ENCODE assay signal across 8 cellular contexts in genomic region chr6:117906905-117907599, GRCh38. TPM values are rescaled to one million over a fixed set of nuclear protein-coding genes. Genes with fewer than 3 reads are reported as not detected.
DNase-seq lines count a peak whose midpoint lies in the region; ATAC-seq and TF ChIP-seq lines count a peak whose summit lies in the region.

SLC35F1 (plus strand) TSS chr6:117907264.

- H3K36me3 ChIP-seq in CD4-positive, CD25-positive, alpha-beta regulatory T cell (ENCODE audit: control insufficient read depth, insufficient read depth, low read length), result no peaks in the 10 kb centered on the region
- H3K36me3 ChIP-seq in mammary epithelial cell (ENCODE audit: insufficient read depth, low read length), result no peaks in the 10 kb centered on the region

- H4K20me1 ChIP-seq in mammary epithelial cell (ENCODE audit: insufficient read depth, low read length), result no peaks in the 10 kb centered on the region

- H3K9me3 Mint-ChIP-seq in CD4-positive, CD25-positive, alpha-beta regulatory T cell, result peaks cover 0 to 1% (median 0%) of the 10 kb centered on the region in 7 donors

- peaks cover 36% of the 10 kb centered on the region for H3K27me3 ChIP-seq in CD4-positive, CD25-positive, alpha-beta regulatory T cell (ENCODE audit: control insufficient read depth, insufficient read depth, low read length)
- peaks cover 21% of the 10 kb centered on the region for H3K27me3 ChIP-seq in mammary epithelial cell (ENCODE audit: insufficient read depth, low read length)

- H3K4me1 ChIP-seq in CD4-positive, CD25-positive, alpha-beta regulatory T cell (ENCODE audit: control insufficient read depth, insufficient read depth, low read length, poor library complexity, severe bottlenecking), result peaks cover 12% of the 10 kb centered on the region
- no peaks in the 10 kb centered on the region for H3K4me1 ChIP-seq in mammary epithelial cell (ENCODE audit: insufficient read depth, low read length)

- BruUV-seq in mammary epithelial cell (replicated peaks; lab: Mats Ljungman, UMichigan), result no TSS peak

- peaks cover 5% of the 10 kb centered on the region for H3K36me3 Mint-ChIP-seq in CD4-positive, CD25-positive, alpha-beta regulatory T cell

- in situ Hi-C loops in mammary epithelial cell (cut with MboI; ENCODE audit: low sequenced_read_pairs in 2 of 2), result no loop called here

- no peak within 1 kb of the TSS for H3K4me3 ChIP-seq in CD4-positive, CD25-positive, alpha-beta regulatory T cell (ENCODE audit: low read depth, low read length)
- H3K4me3 ChIP-seq in mammary epithelial cell (replicated peaks in 1 of 3; ENCODE audit: insufficient read depth in 1 of 3, low read depth in 2 of 3, low read length in 3 of 3), result peak within 1 kb of the TSS in 1 of 3 experiments; percentile 30

- WGBS in mammary epithelial cell (ENCODE audit: low coverage, missing lambda C conversion rate), result 4% methylated on average over 13 of the region's 88 CpGs

- intact Hi-C loops in mammary epithelial cell (cut with micrococcal nuclease), result no loop called here

- no peak within 1 kb of the TSS for H3K9ac ChIP-seq in mammary epithelial cell (ENCODE audit: insufficient read depth, low read length)

- no peaks in the 10 kb centered on the region for H3K79me2 ChIP-seq in mammary epithelial cell (ENCODE audit: insufficient read depth, low read length)

- CTCF ChIA-PET in mammary epithelial cell (lab: Charles Lee; ENCODE audit: low non-redundant PET), result interaction anchor here (0.5 kb wide), 1 partner anchor 13 kb away, joined by 6 read pairs; no protein-coding TSS in a partner anchor

- peak in 2 of 3 donors; percentile 1 to 11 for DNase-seq in CD4-positive, CD25-positive, alpha-beta regulatory T cell
- peak; percentile 15 for DNase-seq in RPMI7951 (ENCODE audit: low read depth)
- peak; percentile 25 for DNase-seq in mammary epithelial cell
- DNase-seq in iris pigment epithelial cell (ENCODE audit: low read depth), result peak; percentile 27
- DNase-seq in stimulated activated CD4-positive, alpha-beta T cell treated with anti-CD3 and anti-CD28 coated beads, Interleukin-12 subunit alpha, Interleukin-12 subunit beta, amount 100 ng/mL, for 4 hours, result peak; percentile 25
- no peak for DNase-seq in NCI-H2107 treated with DMSO at 0.1 percent for 48 hours (lab: John Stamatoyannopoulos, UW; ENCODE audit: unreplicated experiment)

- peak in 1 of 2 donors; percentile 24 for TF ChIP-seq CTCF in mammary epithelial cell (conservative IDR thresholded peaks at IDR 0.05 in 1 of 2, IDR thresholded peaks at IDR 0.05 in 1 of 2; ENCODE audit: extremely low read depth in 1 of 2, insufficient read depth in 1 of 2, low read depth in 1 of 2, low read length in 2 of 2)

- no peak within 1 kb of the TSS for H3K27ac Mint-ChIP-seq in CD4-positive, CD25-positive, alpha-beta regulatory T cell

- peaks cover 0 to 14% (median 7%) of the 10 kb centered on the region in 4 donors for H3K4me1 Mint-ChIP-seq in CD4-positive, CD25-positive, alpha-beta regulatory T cell

- H3K27ac ChIP-seq in CD4-positive, CD25-positive, alpha-beta regulatory T cell (ENCODE audit: insufficient read depth, low read length, poor library complexity, severe bottlenecking), result no peak within 1 kb of the TSS
- no peak within 1 kb of the TSS for H3K27ac ChIP-seq in mammary epithelial cell (ENCODE audit: insufficient read depth, low read depth, low read length)

- peak; percentile 25 to 41 for ATAC-seq in CD4-positive, CD25-positive, alpha-beta regulatory T cell (ENCODE audit: low read depth in 2 of 2)
- peak; percentile 68 for ATAC-seq in GM19025 (IDR thresholded peaks at IDR 0.05; ENCODE audit: low read depth, unreplicated experiment)
- peak; percentile 59 for ATAC-seq in HG03175 (IDR thresholded peaks at IDR 0.05; ENCODE audit: unreplicated experiment)

- peak within 1 kb of the TSS; percentile 7 for H2AFZ ChIP-seq in mammary epithelial cell (ENCODE audit: low read depth, low read length)

- H3K4me2 ChIP-seq in mammary epithelial cell (ENCODE audit: insufficient read depth, low read depth, low read length), result peak within 1 kb of the TSS; percentile 85

- H3K27me3 Mint-ChIP-seq in CD4-positive, CD25-positive, alpha-beta regulatory T cell, result peaks cover 47% of the 10 kb centered on the region

- peak within 1 kb of the TSS; percentile 29 to 72 (median 64) for H3K4me3 Mint-ChIP-seq in CD4-positive, CD25-positive, alpha-beta regulatory T cell

- H3K9me3 ChIP-seq in CD4-positive, CD25-positive, alpha-beta regulatory T cell (ENCODE audit: control insufficient read depth in 2 of 2, low read length in 2 of 2), result no peaks in the 10 kb centered on the region
- H3K9me3 ChIP-seq in mammary epithelial cell (replicated peaks; ENCODE audit: insufficient read depth, low read length), result no peaks in the 10 kb centered on the region

- dilution Hi-C loops in mammary epithelial cell (cut with HindIII; ENCODE audit: low sequenced_read_pairs), result no loop called here

RNA-seq across cellular contexts. Expression of gene SLC35F1, which starts in this region (rescaled TPM):
- total RNA-seq in CD4-positive, CD25-positive, alpha-beta regulatory T cell, result not detected
- not detected for polyA plus RNA-seq in CD4-positive, CD25-positive, alpha-beta regulatory T cell
- total RNA-seq in RPMI7951 (2014; rRNA removed; shearing (Covaris generic)), result 0.68 and 0.84 TPM in 2 replicates
- total RNA-seq in mammary epithelial cell, result not detected
- not detected for polyA plus RNA-seq in mammary epithelial cell
- not detected for polyA minus RNA-seq in mammary epithelial cell

Comparison
In these comparisons a context has a peak if more than half of its experiments do, and no peak if none do; other contexts are left out.
1. Peak in DNase-seq and ATAC-seq in CD4-positive, CD25-positive, alpha-beta regulatory T cell; RNA of the gene not detected or under 1 TPM.
2. Peak in DNase-seq in RPMI7951; RNA of the gene not detected or under 1 TPM.
3. Peak in DNase-seq and H3K4me2 ChIP-seq in mammary epithelial cell; RNA of the gene not detected or under 1 TPM.